Comparison of ENCODE assay signal across 12 cellular contexts in the genomic region with DNA sequence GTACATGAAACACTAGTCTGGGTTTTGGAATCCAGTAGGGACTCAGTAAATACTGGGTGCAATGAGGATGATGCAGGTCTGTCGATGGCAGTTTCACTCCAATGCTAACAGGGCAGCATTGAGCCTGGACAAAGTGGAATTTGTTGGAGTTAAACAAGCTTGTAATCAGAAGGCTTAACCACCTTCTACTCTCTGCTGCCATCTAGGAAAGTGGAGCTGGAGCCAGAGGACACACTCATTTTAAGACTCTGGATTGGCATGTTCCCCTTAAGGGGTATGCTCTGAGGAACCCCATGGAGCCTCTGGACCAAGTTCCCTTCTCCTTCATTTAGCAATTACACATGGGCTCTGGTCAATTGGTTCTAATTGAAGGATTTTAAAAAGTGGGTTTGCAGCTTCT.
DNase-seq lines count a peak whose midpoint lies in the region; ATAC-seq and TF ChIP-seq lines count a peak whose summit lies in the region.
"Had no signal": no experiment of that assay in that cellular context is flagged by ENCODE, and none has a peak within 500 bp of the region (broad histone marks: within the 10 kb centered on the region; RNA-seq: fewer than 3 reads in every experiment).

No MANE protein-coding gene starts in this region.

- ATAC-seq in heart right ventricle (no peak), WTC11 (peak; percentile 82), upper lobe of right lung (peak; percentile 35)
- ATAC-seq in CD8-positive, alpha-beta T cell: no peak

- no peak overlapping the region for H3K4me3 Mint-ChIP-seq in WTC11
- no peak overlapping the region for H3K4me3 Mint-ChIP-seq in CD8-positive, alpha-beta T cell

- H3K36me3 ChIP-seq in heart right ventricle: no peaks in the 10 kb centered on the region
- H3K36me3 ChIP-seq in right atrium auricular region: no peaks in the 10 kb centered on the region
- no peaks in the 10 kb centered on the region for H3K36me3 ChIP-seq in upper lobe of right lung
- no peaks in the 10 kb centered on the region for H3K36me3 ChIP-seq in CD8-positive, alpha-beta T cell (ENCODE audit: insufficient read depth, low read length)
- H3K36me3 ChIP-seq: prostate gland had no signal

- H3K9me3 ChIP-seq in heart right ventricle (no peaks in the 10 kb centered on the region), right atrium auricular region (no peaks in the 10 kb centered on the region), upper lobe of right lung (no peaks in the 10 kb centered on the region)
- H3K9me3 ChIP-seq in CD8-positive, alpha-beta T cell (ENCODE audit: low read length): no peaks in the 10 kb centered on the region
- H3K9me3 ChIP-seq: prostate gland had no signal

- peaks cover 12% of the 10 kb centered on the region for H3K4me1 Mint-ChIP-seq in WTC11
- no peaks in the 10 kb centered on the region for H3K4me1 Mint-ChIP-seq in CD8-positive, alpha-beta T cell (ENCODE audit: low read depth)

- no peak overlapping the region for H3K4me3 ChIP-seq in heart right ventricle
- H3K4me3 ChIP-seq in right atrium auricular region: no peak overlapping the region
- no peak overlapping the region for H3K4me3 ChIP-seq in upper lobe of right lung
- H3K4me3 ChIP-seq in CD8-positive, alpha-beta T cell (ENCODE audit: low read depth, low read length): no peak overlapping the region
- H3K4me3 ChIP-seq: prostate gland had no signal

- POLR2A ChIA-PET in WTC11 (lab: Charles Lee): no interaction called here
- POLR2A ChIA-PET in CD8-positive, alpha-beta T cell (lab: Charles Lee): no interaction called here

- no peak overlapping the region for H3K27ac ChIP-seq in heart right ventricle
- H3K27ac ChIP-seq in right atrium auricular region: no peak overlapping the region
- H3K27ac ChIP-seq in upper lobe of right lung: no peak overlapping the region
- H3K27ac ChIP-seq in CD8-positive, alpha-beta T cell (ENCODE audit: low read depth, low read length): no peak overlapping the region
- H3K27ac ChIP-seq: prostate gland had no signal

- H3K9me3 Mint-ChIP-seq in WTC11: no peaks in the 10 kb centered on the region
- H3K9me3 Mint-ChIP-seq in CD8-positive, alpha-beta T cell: no peaks in the 10 kb centered on the region

- H3K27me3 ChIP-seq in heart right ventricle (peaks cover 0 to 7% (median 0%) of the 10 kb centered on the region in 7 donors), right atrium auricular region (no peaks in the 10 kb centered on the region), upper lobe of right lung (no peaks in the 10 kb centered on the region)
- H3K27me3 ChIP-seq in CD8-positive, alpha-beta T cell (ENCODE audit: insufficient read depth, low read length): no peaks in the 10 kb centered on the region

- no peak for DNase-seq in heart right ventricle
- no peak for DNase-seq in right atrium auricular region (ENCODE audit: low spot score)
- DNase-seq in WTC11 (ENCODE audit: low spot score): peak; percentile 10
- peak; percentile 7 for DNase-seq in iris pigment epithelial cell (ENCODE audit: low read depth)
- DNase-seq in upper lobe of right lung: no peak
- no peak for DNase-seq in CD8-positive, alpha-beta T cell
- DNase-seq in activated T-cell treated with anti-CD3 and anti-CD28 coated beads for 4 hours: no peak
- no peak for DNase-seq in OCI-M1 (lab: John Stamatoyannopoulos, UW)
- DNase-seq: activated T-cell treated with anti-CD3 and anti-CD28 coated beads, Interleukin-2, amount 50 U/mL, for 48 hours; cerebellar nuclear complex; NCI-H774 had no signal

- no peak overlapping the region for H3K27ac Mint-ChIP-seq in WTC11
- H3K27ac Mint-ChIP-seq in CD8-positive, alpha-beta T cell: no peak overlapping the region

- no peaks in the 10 kb centered on the region for H3K36me3 Mint-ChIP-seq in WTC11
- no peaks in the 10 kb centered on the region for H3K36me3 Mint-ChIP-seq in CD8-positive, alpha-beta T cell

- H3K4me1 ChIP-seq in heart right ventricle (no peaks in the 10 kb centered on the region), right atrium auricular region (no peaks in the 10 kb centered on the region), upper lobe of right lung (no peaks in the 10 kb centered on the region)
- no peaks in the 10 kb centered on the region for H3K4me1 ChIP-seq in CD8-positive, alpha-beta T cell (ENCODE audit: insufficient read depth, low read length)
- H3K4me1 ChIP-seq: prostate gland had no signal

- WGBS in heart right ventricle, 2 donors: 79 to 82% methylated on average over 1 of the region's 1 CpG

- H3K27me3 Mint-ChIP-seq in WTC11 (ENCODE audit: low read depth): no peaks in the 10 kb centered on the region
- no peaks in the 10 kb centered on the region for H3K27me3 Mint-ChIP-seq in CD8-positive, alpha-beta T cell (ENCODE audit: low read depth)

- TF ChIP-seq CTCF in heart right ventricle (IDR thresholded peaks at IDR 0.05) (peak in 6 of 9 donors; percentile 15 to 30 (median 18)), right atrium auricular region (IDR thresholded peaks at IDR 0.05) (peak in 1 of 2 donors; percentile 21), WTC11 (IDR thresholded peaks at IDR 0.05) (no peak), upper lobe of right lung (IDR thresholded peaks at IDR 0.05) (peak; percentile 25)
- no peak for TF ChIP-seq CTCF in CD8-positive, alpha-beta T cell (IDR thresholded peaks at IDR 0.05)

- intact Hi-C loops in heart right ventricle (cut with DNase I): loop anchor here in 3 of 10 donors (10.0 kb wide), 2 partner anchors 328 to 338 kb away; no protein-coding TSS in a partner anchor
- intact Hi-C loops in upper lobe of right lung (cut with DNase I): no loop called here
- intact Hi-C loops in CD8-positive, alpha-beta T cell (cut with DNase I, micrococcal nuclease): no loop called here

- CTCF ChIA-PET in WTC11 (lab: Charles Lee): interaction anchor here (0.6 to 1.9 kb wide), 11 partner anchors 12 to 332 kb away, joined by 3 to 15 read pairs (median 3); no protein-coding TSS in a partner anchor
- CTCF ChIA-PET in CD8-positive, alpha-beta T cell (lab: Charles Lee): no interaction called here

TF ChIP-seq in WTC11, 78 proteins besides CTCF, POLR2A, EP300 and RAD21:
- TF ChIP-seq PREB (CRISPR knock-in tag; IDR thresholded peaks at IDR 0.05; ENCODE audit: borderline replicate concordance) (no peak), IRF1 (CRISPR knock-in tag; IDR thresholded peaks at IDR 0.05) (no peak), MXD4 (CRISPR knock-in tag; IDR thresholded peaks at IDR 0.05; ENCODE audit: borderline replicate concordance) (no peak), EMX1 (CRISPR knock-in tag; IDR thresholded peaks at IDR 0.05) (no peak), ZNF138 (CRISPR knock-in tag; conservative IDR thresholded peaks at IDR 0.05) (no peak), JAZF1 (CRISPR knock-in tag; IDR thresholded peaks at IDR 0.05) (no peak), GRHL2 (CRISPR knock-in tag; IDR thresholded peaks at IDR 0.05; ENCODE audit: insufficient replicate concordance, severe bottlenecking) (no peak), SP1 (CRISPR knock-in tag; conservative IDR thresholded peaks at IDR 0.05) (no peak), TP53 (CRISPR knock-in tag; IDR thresholded peaks at IDR 0.05) (no peak), ZNF671 (CRISPR knock-in tag; IDR thresholded peaks at IDR 0.05) (no peak), RORB (CRISPR knock-in tag; IDR thresholded peaks at IDR 0.05) (no peak)
- TF ChIP-seq, protein P1, sequence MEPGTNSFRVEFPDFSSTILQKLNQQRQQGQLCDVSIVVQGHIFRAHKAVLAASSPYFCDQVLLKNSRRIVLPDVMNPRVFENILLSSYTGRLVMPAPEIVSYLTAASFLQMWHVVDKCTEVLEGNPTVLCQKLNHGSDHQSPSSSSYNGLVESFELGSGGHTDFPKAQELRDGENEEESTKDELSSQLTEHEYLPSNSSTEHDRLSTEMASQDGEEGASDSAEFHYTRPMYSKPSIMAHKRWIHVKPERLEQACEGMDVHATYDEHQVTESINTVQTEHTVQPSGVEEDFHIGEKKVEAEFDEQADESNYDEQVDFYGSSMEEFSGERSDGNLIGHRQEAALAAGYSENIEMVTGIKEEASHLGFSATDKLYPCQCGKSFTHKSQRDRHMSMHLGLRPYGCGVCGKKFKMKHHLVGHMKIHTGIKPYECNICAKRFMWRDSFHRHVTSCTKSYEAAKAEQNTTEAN (CRISPR knock-in tag; IDR thresholded peaks at IDR 0.05): no peak
- TF ChIP-seq, protein P2, sequence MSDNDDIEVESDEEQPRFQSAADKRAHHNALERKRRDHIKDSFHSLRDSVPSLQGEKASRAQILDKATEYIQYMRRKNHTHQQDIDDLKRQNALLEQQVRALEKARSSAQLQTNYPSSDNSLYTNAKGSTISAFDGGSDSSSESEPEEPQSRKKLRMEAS (CRISPR knock-in tag; IDR thresholded peaks at IDR 0.05): no peak

Comparison
In these comparisons a context has a peak if more than half of its experiments do, and no peak if none do; other contexts are left out.
1. ATAC-seq: peak in WTC11 (single experiment) and upper lobe of right lung (single experiment); none in heart right ventricle (0 of 8) and CD8-positive, alpha-beta T cell (single experiment).
2. DNase-seq: peak in WTC11 (single experiment) and iris pigment epithelial cell (single experiment); none in heart right ventricle (0 of 2), right atrium auricular region (single experiment), upper lobe of right lung (single experiment), CD8-positive, alpha-beta T cell (0 of 7), activated T-cell treated with anti-CD3 and anti-CD28 coated beads for 4 hours (single experiment) and OCI-M1 (single experiment).
3. CTCF ChIP-seq: peak in heart right ventricle (6 of 9) and upper lobe of right lung (single experiment); none in WTC11 (single experiment) and CD8-positive, alpha-beta T cell (single experiment).